ENCODE assay signal across 2 cellular contexts in the genomic region with DNA sequence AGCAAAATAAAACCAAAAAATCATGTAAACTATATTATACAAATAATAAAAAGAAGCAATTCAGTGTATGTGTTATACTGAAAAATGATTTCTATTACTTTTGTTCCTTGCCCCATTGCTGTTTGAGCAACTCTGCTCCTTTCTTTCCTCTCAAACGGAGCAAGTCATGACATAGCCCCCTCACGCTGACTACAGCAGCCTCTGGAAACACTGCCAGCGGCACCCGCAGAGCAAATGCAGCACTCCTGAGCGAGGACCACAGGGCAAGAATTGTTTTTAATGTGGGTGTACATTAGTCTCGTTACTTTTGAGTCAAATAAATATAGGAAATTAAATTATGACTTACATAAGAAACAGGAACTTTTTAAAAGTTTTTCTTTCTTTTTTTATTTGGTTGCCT.
TF ChIP-seq lines count a peak whose summit lies in the region.

No MANE protein-coding gene starts in this region.

TF ChIP-seq in GM23338, 12 proteins besides CTCF, POLR2A, EP300 and RAD21 (continued from another document):
- TF ChIP-seq REST (IDR thresholded peaks at IDR 0.05; ENCODE audit: unreplicated experiment) (no peak), CREB1 (CRISPR knock-in tag; IDR thresholded peaks at IDR 0.05; ENCODE audit: low read depth) (no peak), EZH2phosphoT487 (IDR thresholded peaks at IDR 0.05; ENCODE audit: unreplicated experiment) (no peak), ZNF331 (CRISPR knock-in tag; IDR thresholded peaks at IDR 0.05; ENCODE audit: low read depth) (no peak), ETS1 (IDR thresholded peaks at IDR 0.05) (no peak), EZH2 (IDR thresholded peaks at IDR 0.05; ENCODE audit: low read depth, unreplicated experiment) (no peak), NANOG (IDR thresholded peaks at IDR 0.05; ENCODE audit: borderline replicate concordance) (no peak), STAT1 (IDR thresholded peaks at IDR 0.05; ENCODE audit: unreplicated experiment) (no peak)
- TF ChIP-seq, protein P1, sequence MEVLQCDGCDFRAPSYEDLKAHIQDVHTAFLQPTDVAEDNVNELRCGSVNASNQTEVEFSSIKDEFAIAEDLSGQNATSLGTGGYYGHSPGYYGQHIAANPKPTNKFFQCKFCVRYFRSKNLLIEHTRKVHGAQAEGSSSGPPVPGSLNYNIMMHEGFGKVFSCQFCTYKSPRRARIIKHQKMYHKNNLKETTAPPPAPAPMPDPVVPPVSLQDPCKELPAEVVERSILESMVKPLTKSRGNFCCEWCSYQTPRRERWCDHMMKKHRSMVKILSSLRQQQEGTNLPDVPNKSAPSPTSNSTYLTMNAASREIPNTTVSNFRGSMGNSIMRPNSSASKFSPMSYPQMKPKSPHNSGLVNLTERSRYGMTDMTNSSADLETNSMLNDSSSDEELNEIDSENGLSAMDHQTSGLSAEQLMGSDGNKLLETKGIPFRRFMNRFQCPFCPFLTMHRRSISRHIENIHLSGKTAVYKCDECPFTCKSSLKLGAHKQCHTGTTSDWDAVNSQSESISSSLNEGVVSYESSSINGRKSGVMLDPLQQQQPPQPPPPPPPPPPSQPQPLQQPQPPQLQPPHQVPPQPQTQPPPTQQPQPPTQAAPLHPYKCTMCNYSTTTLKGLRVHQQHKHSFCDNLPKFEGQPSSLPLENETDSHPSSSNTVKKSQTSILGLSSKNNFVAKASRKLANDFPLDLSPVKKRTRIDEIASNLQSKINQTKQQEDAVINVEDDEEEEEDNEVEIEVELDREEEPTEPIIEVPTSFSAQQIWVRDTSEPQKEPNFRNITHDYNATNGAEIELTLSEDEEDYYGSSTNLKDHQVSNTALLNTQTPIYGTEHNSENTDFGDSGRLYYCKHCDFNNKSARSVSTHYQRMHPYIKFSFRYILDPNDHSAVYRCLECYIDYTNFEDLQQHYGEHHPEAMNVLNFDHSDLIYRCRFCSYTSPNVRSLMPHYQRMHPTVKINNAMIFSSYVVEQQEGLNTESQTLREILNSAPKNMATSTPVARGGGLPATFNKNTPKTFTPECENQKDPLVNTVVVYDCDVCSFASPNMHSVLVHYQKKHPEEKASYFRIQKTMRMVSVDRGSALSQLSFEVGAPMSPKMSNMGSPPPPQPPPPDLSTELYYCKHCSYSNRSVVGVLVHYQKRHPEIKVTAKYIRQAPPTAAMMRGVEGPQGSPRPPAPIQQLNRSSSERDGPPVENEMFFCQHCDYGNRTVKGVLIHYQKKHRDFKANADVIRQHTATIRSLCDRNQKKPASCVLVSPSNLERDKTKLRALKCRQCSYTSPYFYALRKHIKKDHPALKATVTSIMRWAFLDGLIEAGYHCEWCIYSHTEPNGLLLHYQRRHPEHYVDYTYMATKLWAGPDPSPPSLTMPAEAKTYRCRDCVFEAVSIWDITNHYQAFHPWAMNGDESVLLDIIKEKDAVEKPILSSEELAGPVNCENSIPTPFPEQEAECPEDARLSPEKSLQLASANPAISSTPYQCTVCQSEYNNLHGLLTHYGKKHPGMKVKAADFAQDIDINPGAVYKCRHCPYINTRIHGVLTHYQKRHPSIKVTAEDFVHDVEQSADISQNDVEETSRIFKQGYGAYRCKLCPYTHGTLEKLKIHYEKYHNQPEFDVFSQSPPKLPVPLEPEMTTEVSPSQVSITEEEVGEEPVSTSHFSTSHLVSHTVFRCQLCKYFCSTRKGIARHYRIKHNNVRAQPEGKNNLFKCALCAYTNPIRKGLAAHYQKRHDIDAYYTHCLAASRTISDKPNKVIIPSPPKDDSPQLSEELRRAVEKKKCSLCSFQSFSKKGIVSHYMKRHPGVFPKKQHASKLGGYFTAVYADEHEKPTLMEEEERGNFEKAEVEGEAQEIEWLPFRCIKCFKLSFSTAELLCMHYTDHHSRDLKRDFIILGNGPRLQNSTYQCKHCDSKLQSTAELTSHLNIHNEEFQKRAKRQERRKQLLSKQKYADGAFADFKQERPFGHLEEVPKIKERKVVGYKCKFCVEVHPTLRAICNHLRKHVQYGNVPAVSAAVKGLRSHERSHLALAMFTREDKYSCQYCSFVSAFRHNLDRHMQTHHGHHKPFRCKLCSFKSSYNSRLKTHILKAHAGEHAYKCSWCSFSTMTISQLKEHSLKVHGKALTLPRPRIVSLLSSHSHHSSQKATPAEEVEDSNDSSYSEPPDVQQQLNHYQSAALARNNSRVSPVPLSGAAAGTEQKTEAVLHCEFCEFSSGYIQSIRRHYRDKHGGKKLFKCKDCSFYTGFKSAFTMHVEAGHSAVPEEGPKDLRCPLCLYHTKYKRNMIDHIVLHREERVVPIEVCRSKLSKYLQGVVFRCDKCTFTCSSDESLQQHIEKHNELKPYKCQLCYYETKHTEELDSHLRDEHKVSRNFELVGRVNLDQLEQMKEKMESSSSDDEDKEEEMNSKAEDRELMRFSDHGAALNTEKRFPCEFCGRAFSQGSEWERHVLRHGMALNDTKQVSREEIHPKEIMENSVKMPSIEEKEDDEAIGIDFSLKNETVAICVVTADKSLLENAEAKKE (CRISPR knock-in tag; IDR thresholded peaks at IDR 0.05): no peak

TF ChIP-seq in WTC11, 78 proteins besides CTCF, POLR2A, EP300 and RAD21 (continued from another document):
- no peak for TF ChIP-seq HMGXB4 (CRISPR knock-in tag; IDR thresholded peaks at IDR 0.05)
- no peak for TF ChIP-seq GTF2I (CRISPR knock-in tag; conservative IDR thresholded peaks at IDR 0.05)
- no peak for TF ChIP-seq ZNF263 (CRISPR knock-in tag; IDR thresholded peaks at IDR 0.05; ENCODE audit: low read depth)
- TF ChIP-seq PRDM15 (CRISPR knock-in tag; IDR thresholded peaks at IDR 0.05): no peak
- no peak for TF ChIP-seq ATF3 (CRISPR knock-in tag; conservative IDR thresholded peaks at IDR 0.05)
